In genomic region chrX:53481093-53481492, GRCh38 we compare ENCODE assay signal across 9 cellular contexts. TPM values are rescaled to one million over a fixed set of nuclear protein-coding genes. Genes with fewer than 3 reads are reported as not detected.
DNase-seq lines count a peak whose midpoint lies in the region; FAIRE-seq and TF ChIP-seq lines count a peak whose summit lies in the region.
"Had no signal": no experiment of that assay in that cellular context is flagged by ENCODE, and none has a peak within 500 bp of the region (broad histone marks: within the 10 kb centered on the region; RNA-seq: fewer than 3 reads in every experiment).

No MANE protein-coding gene starts in this region.

- H3K4me1 ChIP-seq in OCI-LY7 (ENCODE audit: insufficient read depth, low read length, poor library complexity, severe bottlenecking) = no peaks in the 10 kb centered on the region
- no peaks in the 10 kb centered on the region for H3K4me1 ChIP-seq in endothelial cell of umbilical vein (ENCODE audit: control insufficient read depth, extremely low read depth, insufficient read depth, low read length)

- no peak overlapping the region for H2AFZ ChIP-seq in OCI-LY7 (ENCODE audit: low read length)
- H2AFZ ChIP-seq in endothelial cell of umbilical vein (ENCODE audit: low read depth, low read length) = no peak overlapping the region

- dilution Hi-C loops in endothelial cell of umbilical vein (cut with MboI; ENCODE audit: extremely low pct_ligation_motif_present, low sequenced_read_pairs) = no loop called here

- H3K4me3 ChIP-seq in OCI-LY7 (ENCODE audit: low read depth, low read length, poor library complexity, severe bottlenecking) (no peak overlapping the region), endothelial cell of umbilical vein (replicated peaks in 1 of 3; ENCODE audit: insufficient read depth in 1 of 3, low read depth in 1 of 3, low read length in 3 of 3) (no peak overlapping the region)

- no peaks in the 10 kb centered on the region for H3K4me1 Mint-ChIP-seq in activated T-helper 2 cell treated with anti-CD3 and anti-CD28 coated beads, Interferon-gamma antibody, Interleukin-2, Interleukin-4, amounts not matched to agents 10 μg/mL and 5 μg/mL and 100 μg/mL, durations not matched to agents 14 hours and 24 hours and 36 hours (ENCODE audit: low read depth)

- H4K20me1 ChIP-seq in OCI-LY7 (ENCODE audit: insufficient read depth, low read length) (no peaks in the 10 kb centered on the region), endothelial cell of umbilical vein (replicated peaks; ENCODE audit: control insufficient read depth, extremely low read depth, insufficient read depth, low read length) (no peaks in the 10 kb centered on the region)

- in situ Hi-C loops in ACHN (cut with HindIII; ENCODE audit: low pct_ligation_motif_present, low pct_unique_long_range_greater_than_20kb, low sequenced_read_pairs) = no loop called here

- DNase-seq in ACHN (peak; percentile 3), EH (ENCODE audit: low read depth) (peak; percentile 12), OCI-LY7 (ENCODE audit: low spot score) (no peak), endothelial cell of umbilical vein (ENCODE audit: low read depth, low spot score) (no peak), kidney glomerular epithelial cell (lab: John Stamatoyannopoulos, UW) (no peak), medulla oblongata (ENCODE audit: extremely low spot score) (no peak), NK-92 (lab: John Stamatoyannopoulos, UW; ENCODE audit: unreplicated experiment) (no peak)
- no peak for DNase-seq in activated T-helper 2 cell treated with anti-CD3 and anti-CD28 coated beads, Interferon-gamma antibody, Interleukin-2, Interleukin-4, amounts not matched to agents 10 μg/mL and 5 μg/mL and 100 μg/mL, durations not matched to agents 14 hours and 24 hours and 36 hours (ENCODE audit: low spot score)
- DNase-seq: left cardiac atrium had no signal

- POLR2A ChIA-PET in OCI-LY7 (lab: Charles Lee) (no interaction called here), endothelial cell of umbilical vein (lab: Charles Lee) (no interaction called here)

- H3K79me2 ChIP-seq in OCI-LY7 (ENCODE audit: insufficient read depth, low read depth, low read length) (no peaks in the 10 kb centered on the region), endothelial cell of umbilical vein (ENCODE audit: control insufficient read depth, insufficient read depth, low read length) (no peaks in the 10 kb centered on the region)

- H3K27me3 Mint-ChIP-seq in activated T-helper 2 cell treated with anti-CD3 and anti-CD28 coated beads, Interferon-gamma antibody, Interleukin-2, Interleukin-4, amounts not matched to agents 10 μg/mL and 5 μg/mL and 100 μg/mL, durations not matched to agents 14 hours and 24 hours and 36 hours (ENCODE audit: low read depth) = peaks cover 1% of the 10 kb centered on the region

- H3K4me2 ChIP-seq in OCI-LY7 (ENCODE audit: low read length) (no peak overlapping the region), endothelial cell of umbilical vein (ENCODE audit: insufficient read depth, low read length) (no peak overlapping the region)

- no peak overlapping the region for H3K9ac ChIP-seq in endothelial cell of umbilical vein (replicated peaks; ENCODE audit: extremely low read depth, insufficient read depth, low read length)

- no peaks in the 10 kb centered on the region for H3K9me1 ChIP-seq in endothelial cell of umbilical vein (replicated peaks; ENCODE audit: control insufficient read depth, extremely low read depth, insufficient read depth, low read length)

- H3K27ac ChIP-seq in OCI-LY7 (ENCODE audit: low read depth, low read length, poor library complexity, severe bottlenecking) (no peak overlapping the region), endothelial cell of umbilical vein (ENCODE audit: insufficient read depth, low read depth, low read length) (no peak overlapping the region)

- H3K27me3 ChIP-seq in endothelial cell of umbilical vein (ENCODE audit: control insufficient read depth in 2 of 2, insufficient read depth in 2 of 2, low read length in 2 of 2) = peaks cover 0 to 2% of the 10 kb centered on the region in 2 experiments

- TF ChIP-seq CTCF in OCI-LY7 (conservative IDR thresholded peaks at IDR 0.05; ENCODE audit: low read length) (peak; percentile 68), endothelial cell of umbilical vein (IDR thresholded peaks at IDR 0.05; ENCODE audit: extremely low read depth in 1 of 2, insufficient read depth in 1 of 2, low read depth in 1 of 2, low read length in 2 of 2) (peak; percentile 4 to 32)

- no peaks in the 10 kb centered on the region for H3K9me2 ChIP-seq in OCI-LY7 (ENCODE audit: insufficient read depth, low read length)

- H3K36me3 Mint-ChIP-seq in activated T-helper 2 cell treated with anti-CD3 and anti-CD28 coated beads, Interferon-gamma antibody, Interleukin-2, Interleukin-4, amounts not matched to agents 10 μg/mL and 5 μg/mL and 100 μg/mL, durations not matched to agents 14 hours and 24 hours and 36 hours (ENCODE audit: low read depth) = no peaks in the 10 kb centered on the region

- CTCF ChIA-PET in OCI-LY7 (lab: Charles Lee; ENCODE audit: unreplicated experiment) (no interaction called here), endothelial cell of umbilical vein (lab: Charles Lee) (interaction anchor here (0.9 to 2.3 kb wide), 14 partner anchors 8 to 235 kb away, joined by 3 to 48 read pairs (median 6); partner anchors contain the start of genes RIBC1 and SMC1A)

- no TSS peak for BruUV-seq in OCI-LY7 (replicated peaks; lab: Mats Ljungman, UMichigan)
- BruUV-seq in endothelial cell of umbilical vein (replicated peaks; lab: Mats Ljungman, UMichigan) = no TSS peak

- TF ChIP-seq POLR2A in endothelial cell of umbilical vein (IDR thresholded peaks at IDR 0.05; ENCODE audit: low read depth, low read length) = no peak

- H3K36me3 ChIP-seq in OCI-LY7 (ENCODE audit: insufficient read depth, low read length) = no peaks in the 10 kb centered on the region
- H3K36me3 ChIP-seq in endothelial cell of umbilical vein (ENCODE audit: control insufficient read depth in 2 of 2, extremely low read depth in 1 of 2, insufficient read depth in 2 of 2, low read length in 2 of 2) = no peaks in the 10 kb centered on the region

- H3K4me3 Mint-ChIP-seq in activated T-helper 2 cell treated with anti-CD3 and anti-CD28 coated beads, Interferon-gamma antibody, Interleukin-2, Interleukin-4, amounts not matched to agents 10 μg/mL and 5 μg/mL and 100 μg/mL, durations not matched to agents 14 hours and 24 hours and 36 hours (ENCODE audit: low read depth) = no peak overlapping the region

- FAIRE-seq in endothelial cell of umbilical vein (lab: Jason Lieb, UNC) = no peak

- intact Hi-C loops in OCI-LY7 (cut with micrococcal nuclease; ENCODE audit: unreplicated experiment) (no loop called here), endothelial cell of umbilical vein (cut with micrococcal nuclease) (no loop called here)
- intact Hi-C loops in activated T-helper 2 cell treated with anti-CD3 and anti-CD28 coated beads, Interferon-gamma antibody, Interleukin-2, Interleukin-4, amounts not matched to agents 10 μg/mL and 5 μg/mL and 100 μg/mL, durations not matched to agents 14 hours and 24 hours and 36 hours (cut with micrococcal nuclease) = no loop called here

- no peaks in the 10 kb centered on the region for H3K9me3 ChIP-seq in OCI-LY7 (ENCODE audit: low read length)
- no peaks in the 10 kb centered on the region for H3K9me3 ChIP-seq in endothelial cell of umbilical vein (replicated peaks; ENCODE audit: control insufficient read depth, insufficient read depth, low read length)

- H3K27ac Mint-ChIP-seq in activated T-helper 2 cell treated with anti-CD3 and anti-CD28 coated beads, Interferon-gamma antibody, Interleukin-2, Interleukin-4, amounts not matched to agents 10 μg/mL and 5 μg/mL and 100 μg/mL, durations not matched to agents 14 hours and 24 hours and 36 hours = no peak overlapping the region

- H3K9me3 Mint-ChIP-seq in activated T-helper 2 cell treated with anti-CD3 and anti-CD28 coated beads, Interferon-gamma antibody, Interleukin-2, Interleukin-4, amounts not matched to agents 10 μg/mL and 5 μg/mL and 100 μg/mL, durations not matched to agents 14 hours and 24 hours and 36 hours = no peaks in the 10 kb centered on the region

RNA-seq across cellular contexts. Expression of gene HSD17B10, which starts 46.9 kb away (rescaled TPM):
- total RNA-seq in OCI-LY7 (2014; rRNA removed; shearing (Covaris generic)) = 106 and 107 TPM in 2 replicates
- total RNA-seq in OCI-LY7 (2022) (115 and 123 TPM in 2 replicates), endothelial cell of umbilical vein (81.4 and 82.3 TPM in 2 replicates)
- polyA plus RNA-seq in endothelial cell of umbilical vein = 163 and 171 TPM in 2 replicates
- polyA plus RNA-seq in endothelial cell of umbilical vein (2011; cell fraction: cytosol; rRNA removed) = 163 and 200 TPM in 2 replicates
- polyA plus RNA-seq in endothelial cell of umbilical vein (2011; cell fraction: nucleus; rRNA removed) = 66.2 and 71.0 TPM in 2 replicates
- polyA plus RNA-seq in endothelial cell of umbilical vein (2012) = 77.3 and 95.3 TPM in 2 replicates
- 67.9 and 79.0 TPM in 2 replicates for polyA minus RNA-seq in endothelial cell of umbilical vein
- polyA minus RNA-seq in endothelial cell of umbilical vein (2011; cell fraction: cytosol; rRNA and poly(A)+ RNA removed) = 132 TPM
- 7.4 and 8.2 TPM in 2 replicates for polyA minus RNA-seq in endothelial cell of umbilical vein (2011; cell fraction: nucleus; rRNA and poly(A)+ RNA removed)
- total RNA-seq in activated T-helper 2 cell treated with anti-CD3 and anti-CD28 coated beads, Interferon-gamma antibody, Interleukin-2, Interleukin-4, amounts not matched to agents 10 μg/mL and 5 μg/mL and 100 μg/mL, durations not matched to agents 14 hours and 24 hours and 36 hours = 135 and 139 TPM in 2 replicates

RNA-seq across cellular contexts. Expression of gene RIBC1, which starts 58.4 kb away (rescaled TPM):
- total RNA-seq in OCI-LY7 (2014; rRNA removed; shearing (Covaris generic)) = 0.57 and 0.79 TPM in 2 replicates
- total RNA-seq in OCI-LY7 (2022) (0.74 and 0.88 TPM in 2 replicates), endothelial cell of umbilical vein (0.42 and 0.86 TPM in 2 replicates)
- polyA plus RNA-seq in endothelial cell of umbilical vein = 0.23 TPM in 1 of 2 replicates, not detected in the other
- polyA plus RNA-seq in endothelial cell of umbilical vein (2011; cell fraction: cytosol; rRNA removed) = 0.08 and 0.09 TPM in 2 replicates
- 0.27 and 0.38 TPM in 2 replicates for polyA plus RNA-seq in endothelial cell of umbilical vein (2011; cell fraction: nucleus; rRNA removed)
- polyA plus RNA-seq in endothelial cell of umbilical vein (2012) = 0.15 and 0.39 TPM in 2 replicates
- 0.40 TPM in 1 of 2 replicates, not detected in the other for polyA minus RNA-seq in endothelial cell of umbilical vein
- polyA minus RNA-seq in endothelial cell of umbilical vein (2011; cell fraction: cytosol; rRNA and poly(A)+ RNA removed) = not detected
- 0.29 TPM in 2 replicates for polyA minus RNA-seq in endothelial cell of umbilical vein (2011; cell fraction: nucleus; rRNA and poly(A)+ RNA removed)
- 0.43 and 0.90 TPM in 2 replicates for total RNA-seq in activated T-helper 2 cell treated with anti-CD3 and anti-CD28 coated beads, Interferon-gamma antibody, Interleukin-2, Interleukin-4, amounts not matched to agents 10 μg/mL and 5 μg/mL and 100 μg/mL, durations not matched to agents 14 hours and 24 hours and 36 hours

RNA-seq across cellular contexts. Expression of gene SMC1A, which starts 58.6 kb away (rescaled TPM):
- 41.6 and 65.0 TPM in 2 replicates for total RNA-seq in OCI-LY7 (2014; rRNA removed; shearing (Covaris generic))
- total RNA-seq in OCI-LY7 (2022) = 130 and 134 TPM in 2 replicates
- total RNA-seq in endothelial cell of umbilical vein = 72.5 and 75.9 TPM in 2 replicates
- 11.1 and 15.4 TPM in 2 replicates for polyA plus RNA-seq in endothelial cell of umbilical vein
- 22.2 and 26.3 TPM in 2 replicates for polyA plus RNA-seq in endothelial cell of umbilical vein (2011; cell fraction: cytosol; rRNA removed)
- polyA plus RNA-seq in endothelial cell of umbilical vein (2011; cell fraction: nucleus; rRNA removed) = 46.1 and 60.0 TPM in 2 replicates
- 35.0 and 46.1 TPM in 2 replicates for polyA plus RNA-seq in endothelial cell of umbilical vein (2012)
- 52.3 and 57.2 TPM in 2 replicates for polyA minus RNA-seq in endothelial cell of umbilical vein
- 109 TPM for polyA minus RNA-seq in endothelial cell of umbilical vein (2011; cell fraction: cytosol; rRNA and poly(A)+ RNA removed)
- 27.8 and 47.7 TPM in 2 replicates for polyA minus RNA-seq in endothelial cell of umbilical vein (2011; cell fraction: nucleus; rRNA and poly(A)+ RNA removed)
- total RNA-seq in activated T-helper 2 cell treated with anti-CD3 and anti-CD28 coated beads, Interferon-gamma antibody, Interleukin-2, Interleukin-4, amounts not matched to agents 10 μg/mL and 5 μg/mL and 100 μg/mL, durations not matched to agents 14 hours and 24 hours and 36 hours = 134 and 136 TPM in 2 replicates

Comparison
In these comparisons a context has a peak if more than half of its experiments do, and no peak if none do; other contexts are left out.
1. DNase-seq: peak in ACHN (single experiment) and EH (single experiment); none in OCI-LY7 (single experiment), endothelial cell of umbilical vein (single experiment), kidney glomerular epithelial cell (single experiment), activated T-helper 2 cell treated with anti-CD3 and anti-CD28 coated beads, Interferon-gamma antibody, Interleukin-2, Interleukin-4, amounts not matched to agents 10 μg/mL and 5 μg/mL and 100 μg/mL, durations not matched to agents 14 hours and 24 hours and 36 hours (single experiment), medulla oblongata (single experiment) and NK-92 (single experiment).